18 cellular contexts compared by ENCODE assay signal in genomic region chr21:31459457-31459856, GRCh38.
DNase-seq lines count a peak whose midpoint lies in the region; ATAC-seq and TF ChIP-seq lines count a peak whose summit lies in the region.
"Had no signal": no experiment of that assay in that cellular context is flagged by ENCODE, and none has a peak within 500 bp of the region (broad histone marks: within the 10 kb centered on the region; RNA-seq: fewer than 3 reads in every experiment).

No MANE protein-coding gene starts in this region.

- no peak overlapping the region for H2BK12ac ChIP-seq in trophoblast cell (ENCODE audit: low read length)

- H2AFZ ChIP-seq in trophoblast cell (ENCODE audit: insufficient read depth, low read length, poor library complexity), result no peak overlapping the region

- TF ChIP-seq CTCF in epithelial cell of esophagus (IDR thresholded peaks at IDR 0.05; ENCODE audit: insufficient read depth, low read depth, low read length, missing control alignments) (peak; percentile 26), psoas muscle (IDR thresholded peaks at IDR 0.05) (no peak)

- H3K9ac ChIP-seq in trophoblast cell (ENCODE audit: low read length), result no peak overlapping the region

- H3K4me3 ChIP-seq in epithelial cell of esophagus (ENCODE audit: low read length) (no peak overlapping the region), trophoblast cell (ENCODE audit: low read depth, low read length) (no peak overlapping the region), psoas muscle (no peak overlapping the region)
- H3K4me3 ChIP-seq: prostate gland, tibial artery had no signal

- H3K27ac ChIP-seq in trophoblast cell (ENCODE audit: low read depth, low read length) (no peak overlapping the region), psoas muscle (no peak overlapping the region)
- H3K27ac ChIP-seq: prostate gland, tibial artery had no signal

- in situ Hi-C loops in G401 (cut with HindIII; ENCODE audit: low sequenced_read_pairs), result no loop called here

- H3K23ac ChIP-seq in trophoblast cell (ENCODE audit: low read length), result no peak overlapping the region

- ATAC-seq in GM21447 (IDR thresholded peaks at IDR 0.05; ENCODE audit: unreplicated experiment), result no peak
- ATAC-seq in psoas muscle, result no peak
- ATAC-seq: activated CD4-positive, CD25-positive, alpha-beta regulatory T cell treated with anti-CD3 and anti-CD28 coated beads, Interleukin-2, amount 50 U/mL, for 24 hours; activated T-helper 17 cell treated with anti-CD3 and anti-CD28 coated beads, Interleukin-2, amount 50 U/mL, for 72 hours; naive thymus-derived CD4-positive, alpha-beta T cell; stimulated activated effector memory CD8-positive, alpha-beta T cell treated with anti-CD3 and anti-CD28 coated beads, Interleukin-12 subunit alpha, Interleukin-12 subunit beta, amount 100 ng/mL, for 72 hours had no signal

- no peaks in the 10 kb centered on the region for H3K79me1 ChIP-seq in trophoblast cell (ENCODE audit: low read length)

- H2AK5ac ChIP-seq in trophoblast cell (ENCODE audit: low read length), result no peak overlapping the region

- no peak overlapping the region for H3K18ac ChIP-seq in trophoblast cell (ENCODE audit: low read length)

- no peak overlapping the region for H4K91ac ChIP-seq in trophoblast cell (ENCODE audit: low read depth, low read length)

- H3K27me3 ChIP-seq in trophoblast cell (ENCODE audit: insufficient read depth, low read length), result no peaks in the 10 kb centered on the region
- no peaks in the 10 kb centered on the region for H3K27me3 ChIP-seq in psoas muscle (ENCODE audit: insufficient read depth in 3 of 3, low read length in 2 of 3)
- H3K27me3 ChIP-seq: tibial artery had no signal

- no peaks in the 10 kb centered on the region for H3K9me3 ChIP-seq in trophoblast cell (ENCODE audit: insufficient read depth, low read depth, low read length)
- no peaks in the 10 kb centered on the region for H3K9me3 ChIP-seq in psoas muscle
- H3K9me3 ChIP-seq: prostate gland, tibial artery had no signal

- H3K79me2 ChIP-seq in trophoblast cell (ENCODE audit: control insufficient read depth, insufficient read depth, low read length, poor library complexity), result no peaks in the 10 kb centered on the region

- H3K4me1 ChIP-seq in trophoblast cell (ENCODE audit: control insufficient read depth in 1 of 2, insufficient read depth in 2 of 2, low read length in 2 of 2) (no peaks in the 10 kb centered on the region), psoas muscle (no peaks in the 10 kb centered on the region)
- H3K4me1 ChIP-seq: prostate gland, tibial artery had no signal

- no CpG with 5 or more reads among the region's 3 CpGs for WGBS in trophoblast cell (ENCODE audit: extremely low coverage, insufficient coverage, insufficient read length)
- WGBS in psoas muscle, 3 donors, result 83 to 86% (median 85%) methylated on average over 3 of the region's 3 CpGs

- no peak overlapping the region for H4K8ac ChIP-seq in trophoblast cell (ENCODE audit: low read depth, low read length)

- no peak overlapping the region for H4K12ac ChIP-seq in trophoblast cell (ENCODE audit: low read depth, low read length)

- H2BK120ac ChIP-seq in trophoblast cell (ENCODE audit: insufficient read depth, low read length, poor library complexity), result no peak overlapping the region

- H3K4me2 ChIP-seq in trophoblast cell (ENCODE audit: low read length), result no peak overlapping the region

- H2BK5ac ChIP-seq in trophoblast cell (ENCODE audit: low read depth, low read length, poor library complexity), result no peak overlapping the region

- H3K14ac ChIP-seq in trophoblast cell (ENCODE audit: low read length), result no peak overlapping the region

- H3K4ac ChIP-seq in trophoblast cell (ENCODE audit: low read depth, low read length), result no peak overlapping the region

- H3K36me3 ChIP-seq in trophoblast cell (ENCODE audit: control insufficient read depth in 1 of 2, insufficient read depth in 2 of 2, low read length in 2 of 2), result peaks cover 0 to 3% of the 10 kb centered on the region in 2 experiments
- no peaks in the 10 kb centered on the region for H3K36me3 ChIP-seq in psoas muscle (ENCODE audit: insufficient read depth in 1 of 2, low read depth in 1 of 2)
- H3K36me3 ChIP-seq: prostate gland, tibial artery had no signal

- intact Hi-C loops in psoas muscle (cut with DNase I), result no loop called here

- DNase-seq in G401 (ENCODE audit: low spot score) (peak; percentile 28), NCI-H460 (ENCODE audit: extremely low read depth, low read depth) (peak; percentile 16), epithelial cell of esophagus (ENCODE audit: low read depth) (peak; percentile 16), trophoblast cell (peak; percentile 47 to 80), psoas muscle (no peak)
- DNase-seq in stimulated activated naive CD4-positive, alpha-beta T cell (lab: John Stamatoyannopoulos, UW), result no peak
- DNase-seq: DMS153; foreskin melanocyte; naive thymus-derived CD4-positive, alpha-beta T cell; NCI-H1436; NK-92 treated with Interleukin-12 subunit alpha and Interleukin-12 subunit beta, amount 100 ng/mL, for 24 hours; T-helper 1 cell; tibial artery had no signal

Comparison
In these comparisons a context has a peak if more than half of its experiments do, and no peak if none do; other contexts are left out.
1. DNase-seq: peak in G401 (single experiment), NCI-H460 (single experiment), epithelial cell of esophagus (single experiment) and trophoblast cell (2 of 2); none in stimulated activated naive CD4-positive, alpha-beta T cell (0 of 6) and psoas muscle (0 of 2).